Comparison of ENCODE assay signal across 8 cellular contexts in genomic region chr15:67253517-67254237, GRCh38. TPM values are rescaled to one million over a fixed set of nuclear protein-coding genes. Genes with fewer than 3 reads are reported as not detected.
DNase-seq lines count a peak whose midpoint lies in the region; ATAC-seq, FAIRE-seq and TF ChIP-seq lines count a peak whose summit lies in the region.

No MANE protein-coding gene starts in this region.

- H3K4me3 ChIP-seq in BLaER1 treated with 17β-estradiol and CSF1 and Interleukin-3, amounts not matched to agents 10 nM and 100 nM, result peak overlapping the region; percentile 71 to 93 (median 84)
- peak overlapping the region; percentile 92 for H3K4me3 ChIP-seq in HUES6 (ENCODE audit: low read depth, low read length)
- peak overlapping the region; percentile 83 to 95 for H3K4me3 ChIP-seq in kidney (ENCODE audit: low read length in 2 of 2)

- DNase-seq in activated naive CD8-positive, alpha-beta T cell treated with anti-CD3 and anti-CD28 coated beads, Interleukin-2, amount 50 U/mL, for 24 hours, result no peak
- DNase-seq in kidney (no peak), superior temporal gyrus (ENCODE audit: extremely low spot score) (peak; percentile 38), NCI-H146 treated with DMSO at 0.1 percent for 48 hours (lab: John Stamatoyannopoulos, UW; ENCODE audit: unreplicated experiment) (no peak), NCI-H1048 (lab: John Stamatoyannopoulos, UW) (no peak)

- no peaks in the 10 kb centered on the region for H3K9me3 Mint-ChIP-seq in activated naive CD8-positive, alpha-beta T cell treated with anti-CD3 and anti-CD28 coated beads, Interleukin-2, amount 50 U/mL, for 24 hours

- 0 out of 22 replicates have a peak, but pooled peaks cover 0 to 4% (median 0%) of the 10 kb centered on the region in 11 experiments for H3K36me3 ChIP-seq in BLaER1 treated with 17β-estradiol and CSF1 and Interleukin-3, amounts not matched to agents 10 nM and 100 nM
- H3K36me3 ChIP-seq in HUES6 (ENCODE audit: control insufficient read depth, insufficient read depth, low read length) (no peaks in the 10 kb centered on the region; the same call in 1 of the 2 replicates), kidney (ENCODE audit: control insufficient read depth in 1 of 2, insufficient read depth in 2 of 2, low read length in 2 of 2) (no peaks in the 10 kb centered on the region)

- H4K20me1 ChIP-seq in BLaER1 treated with 17β-estradiol and CSF1 and Interleukin-3, amounts not matched to agents 10 nM and 100 nM, result peaks cover 0 to 31% (median 0%) of the 10 kb centered on the region in 11 experiments; a peak in 6 of 22 replicates

- peak overlapping the region; percentile 96 for H3K4me3 Mint-ChIP-seq in activated naive CD8-positive, alpha-beta T cell treated with anti-CD3 and anti-CD28 coated beads, Interleukin-2, amount 50 U/mL, for 24 hours

- H3K36me3 Mint-ChIP-seq in activated naive CD8-positive, alpha-beta T cell treated with anti-CD3 and anti-CD28 coated beads, Interleukin-2, amount 50 U/mL, for 24 hours (ENCODE audit: low read depth), result peaks cover 8% of the 10 kb centered on the region

- no peak for FAIRE-seq in kidney (lab: Jason Lieb, UNC)

- H3K9me3 ChIP-seq in BLaER1 treated with 17β-estradiol and CSF1 and Interleukin-3, amounts not matched to agents 10 nM and 100 nM (replicated peaks in 1 of 11), result no peaks in the 10 kb centered on the region
- H3K9me3 ChIP-seq in HUES6 (ENCODE audit: control insufficient read depth, insufficient read depth, low read depth, low read length) (no peaks in the 10 kb centered on the region), kidney (ENCODE audit: control insufficient read depth in 1 of 2, low read length in 2 of 2) (no peaks in the 10 kb centered on the region)

- peaks cover 41% of the 10 kb centered on the region for H3K4me1 Mint-ChIP-seq in activated naive CD8-positive, alpha-beta T cell treated with anti-CD3 and anti-CD28 coated beads, Interleukin-2, amount 50 U/mL, for 24 hours

- no peaks in the 10 kb centered on the region for H3K27me3 ChIP-seq in BLaER1 treated with 17β-estradiol and CSF1 and Interleukin-3, amounts not matched to agents 10 nM and 100 nM
- peaks cover 7% of the 10 kb centered on the region; the same call in 1 of the 2 replicates for H3K27me3 ChIP-seq in HUES6 (ENCODE audit: control insufficient read depth, insufficient read depth, low read length)

- peaks cover 15 to 32% (median 20%) of the 10 kb centered on the region in 10 experiments for H3K4me1 ChIP-seq in BLaER1 treated with 17β-estradiol and CSF1 and Interleukin-3, amounts not matched to agents 10 nM and 100 nM
- no peaks in the 10 kb centered on the region for H3K4me1 ChIP-seq in HUES6 (ENCODE audit: control insufficient read depth, insufficient read depth, low read length)
- H3K4me1 ChIP-seq in kidney (ENCODE audit: control insufficient read depth in 1 of 2, insufficient read depth in 1 of 2, low read depth in 1 of 2, low read length in 2 of 2), result peaks cover 3 to 4% of the 10 kb centered on the region in 2 donors

- peaks cover 3% of the 10 kb centered on the region for H3K27me3 Mint-ChIP-seq in activated naive CD8-positive, alpha-beta T cell treated with anti-CD3 and anti-CD28 coated beads, Interleukin-2, amount 50 U/mL, for 24 hours

- H3K4me2 ChIP-seq in BLaER1 treated with 17β-estradiol and CSF1 and Interleukin-3, amounts not matched to agents 10 nM and 100 nM, result peak overlapping the region; percentile 80 to 96 (median 88)

- intact Hi-C loops in kidney (cut with DNase I), result no loop called here

- TF ChIP-seq CTCF in kidney (IDR thresholded peaks at IDR 0.05; ENCODE audit: borderline replicate concordance, extremely low read depth, insufficient read depth), result no peak

- peak overlapping the region; percentile 80 to 95 (median 89) for H3K9ac ChIP-seq in BLaER1 treated with 17β-estradiol and CSF1 and Interleukin-3, amounts not matched to agents 10 nM and 100 nM
- H3K9ac ChIP-seq in HUES6 (ENCODE audit: low read length), result peak overlapping the region; percentile 87
- H3K9ac ChIP-seq in kidney (ENCODE audit: low read length in 2 of 2), result peak overlapping the region; percentile 37 to 93

- peak overlapping the region; percentile 74 to 91 (median 83) for H3K27ac ChIP-seq in BLaER1 treated with 17β-estradiol and CSF1 and Interleukin-3, amounts not matched to agents 10 nM and 100 nM
- H3K27ac ChIP-seq in HUES6 (ENCODE audit: low read depth, low read length) (no peak overlapping the region), kidney (ENCODE audit: low read depth in 2 of 2, low read length in 2 of 2) (peak overlapping the region; percentile 83 to 86)

- H3K27ac Mint-ChIP-seq in activated naive CD8-positive, alpha-beta T cell treated with anti-CD3 and anti-CD28 coated beads, Interleukin-2, amount 50 U/mL, for 24 hours, result peak overlapping the region; percentile 94

- no peak for ATAC-seq in activated naive CD8-positive, alpha-beta T cell treated with anti-CD3 and anti-CD28 coated beads, Interleukin-2, amount 50 U/mL, for 24 hours
- no peak for ATAC-seq in HG03342 (IDR thresholded peaks at IDR 0.05; ENCODE audit: unreplicated experiment)

RNA-seq across cellular contexts. Expression of gene AAGAB, which starts 0.8 kb away (rescaled TPM):
- total RNA-seq in kidney, result 44.0 TPM
- 40.7 TPM for polyA plus RNA-seq in kidney (ENCODE audit: insufficient read depth, low read depth, low replicate concordance)

RNA-seq across cellular contexts. Expression of gene IQCH, which starts 0.9 kb away (rescaled TPM):
- total RNA-seq in kidney, result 7.7 TPM
- polyA plus RNA-seq in kidney (ENCODE audit: insufficient read depth, low read depth, low replicate concordance), result 3.2 TPM
